ENCODE assay signal across 8 cellular contexts in the genomic region with DNA sequence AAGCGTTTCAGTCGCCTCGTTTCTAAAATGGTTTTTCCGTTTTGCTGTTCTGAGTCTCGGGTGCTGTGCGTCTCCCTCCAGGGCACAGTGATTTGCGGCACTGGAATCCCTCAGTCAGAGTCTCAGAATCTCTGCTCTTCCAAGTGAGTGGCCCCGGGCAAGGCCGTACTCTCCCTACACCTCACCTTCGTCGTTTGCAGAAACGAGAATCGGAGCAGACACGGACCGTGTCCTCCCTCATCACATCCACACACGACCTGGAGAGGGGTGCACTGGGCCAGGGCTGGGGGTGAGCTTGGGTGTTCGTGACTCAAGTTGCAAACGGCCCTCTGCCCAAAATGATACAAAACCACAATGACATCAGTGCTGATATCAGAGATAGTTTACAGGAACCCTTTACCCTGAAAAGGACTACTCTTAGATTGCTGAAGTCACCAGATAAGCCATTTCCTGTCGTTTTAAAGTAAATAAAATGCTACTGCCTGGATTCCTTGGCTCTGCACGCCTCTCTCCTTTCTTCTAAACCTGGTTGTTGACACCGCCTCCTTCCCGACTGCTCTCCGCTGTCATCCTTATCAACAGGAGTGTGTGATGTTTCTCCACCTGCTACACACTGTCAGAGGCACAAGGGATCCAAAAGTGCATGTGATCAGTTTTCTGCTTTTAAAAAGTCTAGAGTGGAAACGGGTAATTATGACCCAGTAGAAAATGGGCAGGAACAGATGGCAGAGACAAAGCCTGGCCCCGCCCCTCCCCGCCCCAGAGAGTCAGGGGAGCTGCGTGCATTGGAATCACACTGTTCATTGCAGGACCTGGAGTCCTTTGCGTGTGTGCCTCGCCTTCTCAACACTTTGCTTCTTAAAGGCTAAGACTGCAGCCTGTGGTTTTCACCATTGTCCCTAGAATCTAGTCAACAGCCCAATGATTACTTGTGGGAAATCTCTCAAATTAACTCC. TPM values are rescaled to one million over a fixed set of nuclear protein-coding genes. Genes with fewer than 3 reads are reported as not detected.
DNase-seq lines count a peak whose midpoint lies in the region; ATAC-seq and TF ChIP-seq lines count a peak whose summit lies in the region.

No MANE protein-coding gene starts in this region.

- intact Hi-C loops in activated CD4-positive, alpha-beta T cell treated with anti-CD3 and anti-CD28 coated beads for 36 hours (cut with DNase I, micrococcal nuclease): no loop called here
- intact Hi-C loops in CD14-positive monocyte (cut with micrococcal nuclease): no loop called here

- no peak overlapping the region for H2BK12ac ChIP-seq in trophoblast cell (ENCODE audit: low read length)

- H3K4me3 ChIP-seq in fibroblast of the aortic adventitia (ENCODE audit: low read depth, low read length): peak overlapping the region; percentile 61
- H3K4me3 ChIP-seq in trophoblast cell (ENCODE audit: low read depth, low read length): no peak overlapping the region

- H3K27me3 ChIP-seq in trophoblast cell (ENCODE audit: insufficient read depth, low read length): no peaks in the 10 kb centered on the region

- H3K4me2 ChIP-seq in trophoblast cell (ENCODE audit: low read length): peak overlapping the region; percentile 0

- no peak for DNase-seq in activated CD4-positive, alpha-beta T cell treated with anti-CD3 and anti-CD28 coated beads for 36 hours
- no peak for DNase-seq in activated CD4-positive, alpha-beta T cell treated with anti-CD3 and anti-CD28 coated beads, Interleukin-2, amount 50 U/mL, for 48 hours
- DNase-seq in SW480 (ENCODE audit: low spot score) (peak; percentile 13), fibroblast of the aortic adventitia (ENCODE audit: low read depth) (peak; percentile 63), trophoblast cell (peak; percentile 87 to 89), NCI-H187 treated with DMSO at 0.1 percent for 48 hours (lab: John Stamatoyannopoulos, UW) (no peak), CD14-positive monocyte (ENCODE audit: low spot score) (no peak)

- H3K4me1 ChIP-seq in trophoblast cell (ENCODE audit: control insufficient read depth in 1 of 2, insufficient read depth in 2 of 2, low read length in 2 of 2): peaks cover 5 to 17% of the 10 kb centered on the region in 2 experiments

- no peak overlapping the region for H2AFZ ChIP-seq in trophoblast cell (ENCODE audit: insufficient read depth, low read length, poor library complexity)

- H3K4ac ChIP-seq in trophoblast cell (ENCODE audit: low read depth, low read length): no peak overlapping the region

- no peak overlapping the region for H3K27ac Mint-ChIP-seq in activated CD4-positive, alpha-beta T cell treated with anti-CD3 and anti-CD28 coated beads for 36 hours
- peak overlapping the region in 1 of 7 donors; percentile 75 for H3K27ac Mint-ChIP-seq in CD14-positive monocyte

- H3K18ac ChIP-seq in trophoblast cell (ENCODE audit: low read length): no peak overlapping the region

- H3K9ac ChIP-seq in trophoblast cell (ENCODE audit: low read length): no peak overlapping the region

- peak overlapping the region; percentile 23 for H3K4me3 Mint-ChIP-seq in activated CD4-positive, alpha-beta T cell treated with anti-CD3 and anti-CD28 coated beads for 36 hours
- H3K4me3 Mint-ChIP-seq in CD14-positive monocyte: peak overlapping the region in 1 of 2 donors; percentile 54

- peaks cover 16% of the 10 kb centered on the region for H3K9me3 Mint-ChIP-seq in activated CD4-positive, alpha-beta T cell treated with anti-CD3 and anti-CD28 coated beads for 36 hours (ENCODE audit: low read depth)
- peaks cover 24 to 70% (median 56%) of the 10 kb centered on the region in 7 donors for H3K9me3 Mint-ChIP-seq in CD14-positive monocyte

- H3K9me3 ChIP-seq in trophoblast cell (ENCODE audit: insufficient read depth, low read depth, low read length): peaks cover 14% of the 10 kb centered on the region

- TF ChIP-seq CTCF in fibroblast of the aortic adventitia (IDR thresholded peaks at IDR 0.05; ENCODE audit: insufficient read depth, low read length): no peak
- no peak for TF ChIP-seq CTCF in CD14-positive monocyte (IDR thresholded peaks at IDR 0.05)

- CTCF ChIA-PET in activated CD4-positive, alpha-beta T cell treated with anti-CD3 and anti-CD28 coated beads for 36 hours (lab: Charles Lee): no interaction called here

- H3K36me3 ChIP-seq in trophoblast cell (ENCODE audit: control insufficient read depth in 1 of 2, insufficient read depth in 2 of 2, low read length in 2 of 2): no peaks in the 10 kb centered on the region

- H3K27me3 Mint-ChIP-seq in activated CD4-positive, alpha-beta T cell treated with anti-CD3 and anti-CD28 coated beads for 36 hours: peaks cover 27% of the 10 kb centered on the region
- H3K27me3 Mint-ChIP-seq in CD14-positive monocyte (ENCODE audit: low read depth in 3 of 3): peaks cover 18 to 33% (median 27%) of the 10 kb centered on the region in 3 donors

- H4K8ac ChIP-seq in trophoblast cell (ENCODE audit: low read depth, low read length): no peak overlapping the region

- POLR2A ChIA-PET in activated CD4-positive, alpha-beta T cell treated with anti-CD3 and anti-CD28 coated beads for 36 hours (lab: Charles Lee): no interaction called here

- H3K27ac ChIP-seq in trophoblast cell (ENCODE audit: low read depth, low read length): no peak overlapping the region

- peaks cover 3% of the 10 kb centered on the region for H3K79me1 ChIP-seq in trophoblast cell (ENCODE audit: low read length)

- H2BK120ac ChIP-seq in trophoblast cell (ENCODE audit: insufficient read depth, low read length, poor library complexity): no peak overlapping the region

- H4K91ac ChIP-seq in trophoblast cell (ENCODE audit: low read depth, low read length): no peak overlapping the region

- WGBS in trophoblast cell (ENCODE audit: extremely low coverage, insufficient coverage, insufficient read length): no CpG with 5 or more reads among the region's 29 CpGs

- no peaks in the 10 kb centered on the region for H3K36me3 Mint-ChIP-seq in activated CD4-positive, alpha-beta T cell treated with anti-CD3 and anti-CD28 coated beads for 36 hours (ENCODE audit: low read depth)
- peaks cover 3 to 4% of the 10 kb centered on the region in 2 donors for H3K36me3 Mint-ChIP-seq in CD14-positive monocyte

- H4K12ac ChIP-seq in trophoblast cell (ENCODE audit: low read depth, low read length): no peak overlapping the region

- H3K79me2 ChIP-seq in trophoblast cell (ENCODE audit: control insufficient read depth, insufficient read depth, low read length, poor library complexity): no peaks in the 10 kb centered on the region

- no peak overlapping the region for H2BK5ac ChIP-seq in trophoblast cell (ENCODE audit: low read depth, low read length, poor library complexity)

- H3K4me1 Mint-ChIP-seq in activated CD4-positive, alpha-beta T cell treated with anti-CD3 and anti-CD28 coated beads for 36 hours: peaks cover 4% of the 10 kb centered on the region
- H3K4me1 Mint-ChIP-seq in CD14-positive monocyte: no peaks in the 10 kb centered on the region

- no peak overlapping the region for H2AK5ac ChIP-seq in trophoblast cell (ENCODE audit: low read length)

- no peak overlapping the region for H3K14ac ChIP-seq in trophoblast cell (ENCODE audit: low read length)

- no peak overlapping the region for H3K23ac ChIP-seq in trophoblast cell (ENCODE audit: low read length)

- ATAC-seq in activated CD4-positive, alpha-beta T cell treated with anti-CD3 and anti-CD28 coated beads for 36 hours: peak; percentile 49
- no peak for ATAC-seq in HG03342 (IDR thresholded peaks at IDR 0.05; ENCODE audit: unreplicated experiment)

RNA-seq across cellular contexts. Expression of a gene that starts 38.5 kb away (rescaled TPM):
- not detected for total RNA-seq in activated CD4-positive, alpha-beta T cell treated with anti-CD3 and anti-CD28 coated beads for 36 hours
- not detected in 2 replicates for total RNA-seq in fibroblast of the aortic adventitia (ENCODE audit: low replicate concordance)
- polyA plus RNA-seq in trophoblast cell (2013): 0.04 TPM in 1 of 2 replicates, not detected in the other
- not detected for polyA plus RNA-seq in CD14-positive monocyte

RNA-seq across cellular contexts. Expression of a gene that starts 43.1 kb away (rescaled TPM):
- total RNA-seq in activated CD4-positive, alpha-beta T cell treated with anti-CD3 and anti-CD28 coated beads for 36 hours: not detected
- not detected in 2 replicates for total RNA-seq in fibroblast of the aortic adventitia (ENCODE audit: low replicate concordance)
- polyA plus RNA-seq in trophoblast cell (2013): not detected in 2 replicates
- not detected for polyA plus RNA-seq in CD14-positive monocyte

Comparison
In these comparisons a context has a peak if more than half of its experiments do, and no peak if none do; other contexts are left out.
1. DNase-seq: peak in SW480 (single experiment), fibroblast of the aortic adventitia (single experiment) and trophoblast cell (2 of 2); none in activated CD4-positive, alpha-beta T cell treated with anti-CD3 and anti-CD28 coated beads for 36 hours (single experiment), activated CD4-positive, alpha-beta T cell treated with anti-CD3 and anti-CD28 coated beads, Interleukin-2, amount 50 U/mL, for 48 hours (0 of 2), NCI-H187 treated with DMSO at 0.1 percent for 48 hours (single experiment) and CD14-positive monocyte (single experiment).